In the genomic region with DNA sequence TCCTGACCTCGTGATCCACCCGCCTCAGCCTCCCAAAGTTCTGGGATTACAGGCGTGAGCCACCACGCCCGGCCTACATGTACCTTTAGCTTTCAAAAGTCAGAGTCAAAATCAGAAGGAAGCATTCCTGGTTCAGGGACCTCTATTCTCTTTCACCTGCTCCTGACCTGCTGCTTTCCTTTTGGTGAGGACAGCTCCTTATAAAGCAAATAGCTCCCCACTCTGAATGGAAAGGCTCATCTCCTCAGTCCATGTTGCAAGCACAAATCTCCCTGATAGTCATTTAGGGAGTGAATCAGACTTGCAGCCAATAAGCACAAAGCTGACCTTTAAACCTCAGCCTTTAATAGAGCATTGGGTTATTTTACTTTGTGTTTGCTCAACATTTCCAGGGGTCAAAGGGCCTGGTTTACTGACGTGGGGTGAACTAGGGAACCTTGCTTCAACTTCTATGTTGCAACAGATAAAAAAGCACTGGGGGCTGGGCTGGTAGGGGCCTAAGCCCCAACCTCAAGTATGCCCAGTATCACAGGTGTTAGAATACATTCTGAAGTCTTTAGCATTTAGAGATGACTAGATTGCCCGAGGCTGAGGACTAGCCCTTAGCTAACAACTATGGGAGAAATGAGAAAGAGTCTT, we compare ENCODE assay signal across 1 cellular context.
TF ChIP-seq lines count a peak whose summit lies in the region.

No MANE protein-coding gene starts in this region.

TF ChIP-seq in A549, 52 proteins besides CTCF, POLR2A, EP300 and RAD21 (continued from another document):
- TF ChIP-seq BCL3 (IDR thresholded peaks at IDR 0.05): peak; percentile 62; the same call in 1 of the 3 replicates
- TF ChIP-seq HDAC2 (IDR thresholded peaks at IDR 0.05): no peak
- no peak for TF ChIP-seq TP53 (CRISPR knock-in tag; IDR thresholded peaks at IDR 0.05)
- TF ChIP-seq EHF (CRISPR knock-in tag; IDR thresholded peaks at IDR 0.05): no peak
- no peak for TF ChIP-seq RFX5 (IDR thresholded peaks at IDR 0.05)
- no peak for TF ChIP-seq BHLHE40 (IDR thresholded peaks at IDR 0.05; ENCODE audit: low read depth, low read length)
- TF ChIP-seq CBX2 (IDR thresholded peaks at IDR 0.05; ENCODE audit: borderline replicate concordance, low read depth): no peak
- no peak for TF ChIP-seq CBX8 (IDR thresholded peaks at IDR 0.05)
- TF ChIP-seq, protein P1, sequence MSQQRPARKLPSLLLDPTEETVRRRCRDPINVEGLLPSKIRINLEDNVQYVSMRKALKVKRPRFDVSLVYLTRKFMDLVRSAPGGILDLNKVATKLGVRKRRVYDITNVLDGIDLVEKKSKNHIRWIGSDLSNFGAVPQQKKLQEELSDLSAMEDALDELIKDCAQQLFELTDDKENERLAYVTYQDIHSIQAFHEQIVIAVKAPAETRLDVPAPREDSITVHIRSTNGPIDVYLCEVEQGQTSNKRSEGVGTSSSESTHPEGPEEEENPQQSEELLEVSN (IDR thresholded peaks at IDR 0.05; ENCODE audit: borderline replicate concordance, low read depth): no peak
- TF ChIP-seq KDM5A (IDR thresholded peaks at IDR 0.05): no peak
- TF ChIP-seq CEBPB (IDR thresholded peaks at IDR 0.05): peak; percentile 70 to 92
- TF ChIP-seq FOSL2 (IDR thresholded peaks at IDR 0.05): no peak
- TF ChIP-seq FOSL2 (CRISPR knock-in tag; IDR thresholded peaks at IDR 0.05): peak; percentile 18; the same call in 1 of the 2 replicates
- TF ChIP-seq HOXB13 (CRISPR knock-in tag; IDR thresholded peaks at IDR 0.05; ENCODE audit: low read depth): no peak
- TF ChIP-seq KDM1A (IDR thresholded peaks at IDR 0.05; ENCODE audit: low read depth): no peak
